In the genomic region with DNA sequence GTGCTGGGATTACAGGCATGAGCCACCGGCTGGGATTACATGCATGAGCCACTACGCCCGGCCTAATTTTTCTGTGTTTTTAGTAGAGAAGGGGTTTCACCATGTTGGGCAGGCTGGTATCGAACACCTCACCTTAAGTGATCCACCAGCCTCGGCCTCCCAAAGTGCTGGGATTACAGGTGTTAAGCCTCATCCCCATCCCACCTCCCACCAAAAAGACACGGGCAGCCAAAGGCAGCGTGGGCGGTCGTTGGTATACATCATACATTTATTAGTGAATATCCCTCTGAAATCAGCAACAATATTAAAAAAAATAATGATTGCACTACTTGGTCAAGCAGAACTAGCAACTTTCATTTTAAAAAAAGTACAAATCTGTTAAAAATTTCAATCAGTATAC, we compare ENCODE assay signal across 24 cellular contexts. TPM values are rescaled to one million over a fixed set of nuclear protein-coding genes. Genes with fewer than 3 reads are reported as not detected.
"Had no signal": no experiment of that assay in that cellular context is flagged by ENCODE, and none has a peak within 500 bp of the region (broad histone marks: within the 10 kb centered on the region; RNA-seq: fewer than 3 reads in every experiment).

No MANE protein-coding gene starts in this region.

- H3K27me3 ChIP-seq: SJCRH30 had no signal

- DNase-seq: KBM-7, MV-4-11, NCI-H1048, NCI-H1105, NCI-H1417, NCI-H1436 treated with DMSO at 0.1 percent for 48 hours, NCI-H1694, NCI-H187 treated with DMSO at 0.1 percent for 48 hours, NCI-H2029 treated with DMSO at 0.1 percent for 48 hours, NCI-H2171 treated with DMSO at 0.1 percent for 48 hours, NCI-H345, NCI-H446 treated with DMSO at 0.1 percent for 48 hours, NCI-H510A treated with DMSO at 0.1 percent for 48 hours, NCI-H526, PC-3, SHP77 treated with DMSO at 0.1 percent for 48 hours, SJCRH30 had no signal

- H3K27ac ChIP-seq: HL-60, SJCRH30 had no signal

- H3K4me3 Mint-ChIP-seq: IgD-negative memory B cell had no signal

- ATAC-seq: Panc1, PC-3, Right ventricle myocardium inferior, SK-N-SH treated with all-trans-retinoic acid at 6 μM for 48 hours had no signal

- H3K9me3 Mint-ChIP-seq: IgD-negative memory B cell had no signal

- H3K9me3 ChIP-seq: SJCRH30 had no signal

- H3K27me3 Mint-ChIP-seq: IgD-negative memory B cell had no signal

- FAIRE-seq: HTR-8/SVneo had no signal

- H3K4me3 ChIP-seq: SJCRH30 had no signal

RNA-seq across cellular contexts. Expression of gene CDHR2, which starts 22.7 kb away (rescaled TPM):
- total RNA-seq: LHCN-M2, SJCRH30 had no signal
- polyA plus RNA-seq: IgD-negative memory B cell had no signal
